In genomic region chr2:235223011-235223410, GRCh38 we compare ENCODE assay signal across 30 cellular contexts.
"Had no signal": no experiment of that assay in that cellular context is flagged by ENCODE, and none has a peak within 500 bp of the region (broad histone marks: within the 10 kb centered on the region; RNA-seq: fewer than 3 reads in every experiment).

No MANE protein-coding gene starts in this region.

- DNase-seq: activated CD4-positive, alpha-beta memory T cell treated with anti-CD3 and anti-CD28 coated beads, Interleukin-2, amount 10 ng/mL, durations not matched to agents 7 days and 5 days; activated CD4-positive, alpha-beta T cell treated with anti-CD3 and anti-CD28 coated beads for 1 hour; activated CD4-positive, alpha-beta T cell treated with anti-CD3 and anti-CD28 coated beads, Interleukin-2, amount 10 ng/mL, durations not matched to agents 7 days and 5 days; activated CD8-positive, alpha-beta memory T cell treated with anti-CD3 and anti-CD28 coated beads, Interleukin-2, amount 50 U/mL, for 48 hours; activated gamma-delta T cell treated with Interleukin-2 at 50 U/mL for 16 hours; activated naive CD4-positive, alpha-beta T cell treated with anti-CD3 and anti-CD28 coated beads, Interleukin-2, amount 50 U/mL, for 16 hours; activated T-cell treated with anti-CD3 and anti-CD28 coated beads, Interleukin-2, amount 50 U/mL, for 24 hours; amygdala; central memory CD4-positive, alpha-beta T cell; esophagus squamous epithelium; foreskin keratinocyte; heart left ventricle; hypothalamus; immature natural killer cell; kidney; left colon; mammary epithelial cell; naive B cell; nephron progenitor cell; ovary; small intestine; stimulated activated CD4-positive, alpha-beta T cell treated with anti-CD3 and anti-CD28 coated beads, Interleukin-4, amount 100 ng/mL, for 24 hours; stimulated activated CD8-positive, alpha-beta memory T cell treated with anti-CD3 and anti-CD28 coated beads, Interleukin-4, amount 100 ng/mL, for 48 hours; stimulated activated naive B cell treated with anti-CD40 and anti-IgM and Interleukin-4, amounts not matched to agents 10 μg/mL and 1 μg/mL and 100 μg/mL, for 72 hours; T-helper 2 cell; tibial artery; upper lobe of right lung had no signal

- H3K4me3 ChIP-seq: esophagus squamous epithelium, heart left ventricle, ovary, suprapubic skin, tibial artery, upper lobe of right lung had no signal

- ATAC-seq: foreskin keratinocyte; heart left ventricle; left colon; sciatic nerve; stimulated activated naive B cell treated with anti-CD40 and anti-IgM and Interleukin-4, amounts not matched to agents 10 μg/mL and 1 μg/mL and 100 μg/mL, for 72 hours; upper lobe of right lung; WTC11 had no signal
